ENCODE assay signal across 13 cellular contexts in the genomic region with DNA sequence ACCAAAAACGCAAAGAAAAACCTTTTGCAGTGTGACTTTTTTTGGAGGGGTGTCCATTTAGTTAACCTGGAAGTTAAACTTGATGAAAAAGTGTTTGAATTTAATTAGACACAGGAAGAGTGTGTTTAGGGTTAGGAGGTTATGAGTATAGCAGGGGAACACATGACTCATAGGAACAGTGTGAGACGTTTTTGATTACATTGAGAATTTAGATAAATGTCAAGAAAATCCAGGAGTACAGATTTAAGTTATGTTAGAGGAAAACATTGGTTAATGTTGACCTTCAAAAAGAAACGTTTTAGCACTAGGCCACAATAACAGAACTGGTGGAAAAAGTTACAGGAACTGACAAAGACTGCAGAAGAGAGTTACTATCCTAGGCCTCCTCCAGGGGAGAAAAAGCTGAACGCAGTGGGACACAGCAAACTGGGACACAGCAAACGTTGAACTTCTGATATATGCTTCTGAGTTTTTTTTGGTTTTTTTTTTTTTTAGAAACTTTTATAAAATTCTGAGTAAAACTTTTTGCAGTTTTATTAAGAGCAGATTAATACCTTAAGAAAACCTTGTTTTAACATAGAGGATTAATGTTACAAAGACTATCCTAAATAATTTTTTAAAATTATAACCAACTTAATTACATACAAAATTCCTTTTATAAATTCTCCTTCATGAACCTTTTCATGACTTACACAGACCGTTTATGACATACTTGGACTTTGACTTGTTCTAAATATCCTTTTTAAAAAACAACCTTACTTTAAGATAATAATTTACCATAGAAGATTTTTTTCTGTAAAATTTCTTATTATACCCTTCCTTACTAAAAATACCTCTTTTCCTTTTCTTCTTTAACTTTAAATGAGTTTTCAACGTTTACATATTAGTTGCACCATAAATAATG. TPM values are rescaled to one million over a fixed set of nuclear protein-coding genes. Genes with fewer than 3 reads are reported as not detected.
DNase-seq lines count a peak whose midpoint lies in the region; ATAC-seq, FAIRE-seq and TF ChIP-seq lines count a peak whose summit lies in the region.
"Had no signal": no experiment of that assay in that cellular context is flagged by ENCODE, and none has a peak within 500 bp of the region (broad histone marks: within the 10 kb centered on the region; RNA-seq: fewer than 3 reads in every experiment).

No MANE protein-coding gene starts in this region.

- no peak for TF ChIP-seq RAD21 in HepG2 (CRISPR knock-in tag; IDR thresholded peaks at IDR 0.05)

- POLR2A ChIA-PET in HepG2 (lab: Yijun Ruan, JAX) (no interaction called here), OCI-LY7 (lab: Charles Lee) (no interaction called here), GM10248 (lab: Yijun Ruan, JAX) (no interaction called here)

- H3K27me3 ChIP-seq in HepG2 (ENCODE audit: control insufficient read depth in 1 of 2, insufficient read depth in 2 of 2, low read length in 2 of 2) (no peaks in the 10 kb centered on the region), right lobe of liver (no peaks in the 10 kb centered on the region), fibroblast of lung (ENCODE audit: control insufficient read depth, insufficient read depth, low read length) (no peaks in the 10 kb centered on the region), uterus (no peaks in the 10 kb centered on the region)

- H3K4me1 ChIP-seq in HepG2 (ENCODE audit: insufficient read depth, low read length) = no peaks in the 10 kb centered on the region
- H3K4me1 ChIP-seq in right lobe of liver = no peaks in the 10 kb centered on the region
- no peaks in the 10 kb centered on the region for H3K4me1 ChIP-seq in OCI-LY7 (ENCODE audit: insufficient read depth, low read length, poor library complexity, severe bottlenecking)
- H3K4me1 ChIP-seq in fibroblast of lung (ENCODE audit: control insufficient read depth, extremely low read depth, insufficient read depth, low read length) = no peaks in the 10 kb centered on the region
- no peaks in the 10 kb centered on the region for H3K4me1 ChIP-seq in uterus

- no peak for FAIRE-seq in HepG2 (lab: Jason Lieb, UNC)
- FAIRE-seq: astrocyte had no signal

- intact Hi-C loops in HepG2 (cut with micrococcal nuclease; ENCODE audit: unreplicated experiment) = no loop called here
- intact Hi-C loops in right lobe of liver (cut with DNase I) = no loop called here
- intact Hi-C loops in OCI-LY7 (cut with micrococcal nuclease; ENCODE audit: unreplicated experiment) = no loop called here
- intact Hi-C loops in uterus (cut with DNase I; ENCODE audit: low total_unique reads) = no loop called here

- CTCF ChIA-PET in HepG2 (lab: Yijun Ruan, JAX; ENCODE audit: low intra/inter-chr PET ratio, low total read pairs) (no interaction called here), OCI-LY7 (lab: Charles Lee; ENCODE audit: unreplicated experiment) (no interaction called here), GM10248 (lab: Yijun Ruan, JAX) (interaction anchor here (0.9 to 1.5 kb wide), 3 partner anchors 13 to 110 kb away, joined by 3 to 5 read pairs (median 3); no protein-coding TSS in a partner anchor)

- H3K79me2 ChIP-seq in HepG2 (ENCODE audit: insufficient read depth, low read length) (no peaks in the 10 kb centered on the region), OCI-LY7 (ENCODE audit: insufficient read depth, low read depth, low read length) (no peaks in the 10 kb centered on the region), fibroblast of lung (ENCODE audit: control insufficient read depth, insufficient read depth, low read length) (no peaks in the 10 kb centered on the region)

- H3K4me2 ChIP-seq in HepG2 (ENCODE audit: low read depth, low read length) (no peak overlapping the region), OCI-LY7 (ENCODE audit: low read length) (no peak overlapping the region), fibroblast of lung (ENCODE audit: extremely low read depth, insufficient read depth, low read length) (no peak overlapping the region)

- no TSS peak for BruUV-seq in HepG2 (replicated peaks; lab: Mats Ljungman, UMichigan)
- BruUV-seq in OCI-LY7 (replicated peaks; lab: Mats Ljungman, UMichigan) = no TSS peak

- H3K9ac ChIP-seq in HepG2 (ENCODE audit: insufficient read depth, low read depth, low read length) (no peak overlapping the region), fibroblast of lung (ENCODE audit: insufficient read depth, low read length) (no peak overlapping the region)

- H3K9me2 ChIP-seq in OCI-LY7 (ENCODE audit: insufficient read depth, low read length) = no peaks in the 10 kb centered on the region

- no peak overlapping the region for H3K27ac ChIP-seq in HepG2 (ENCODE audit: extremely low read length, insufficient read depth, low read length)
- no peak overlapping the region for H3K27ac ChIP-seq in right lobe of liver
- no peak overlapping the region for H3K27ac ChIP-seq in OCI-LY7 (ENCODE audit: low read depth, low read length, poor library complexity, severe bottlenecking)
- H3K27ac ChIP-seq in fibroblast of lung (ENCODE audit: insufficient read depth, low read length) = no peak overlapping the region
- no peak overlapping the region for H3K27ac ChIP-seq in uterus
- H3K27ac ChIP-seq: epithelial cell of prostate had no signal

- H2AFZ ChIP-seq in HepG2 (ENCODE audit: low read length) (no peak overlapping the region), OCI-LY7 (ENCODE audit: low read length) (no peak overlapping the region), fibroblast of lung (ENCODE audit: low read length) (no peak overlapping the region)

- H3K4me3 ChIP-seq in HepG2 (replicated peaks in 1 of 3; ENCODE audit: insufficient read depth in 1 of 3, low read depth in 2 of 3, low read length in 3 of 3) (no peak overlapping the region), right lobe of liver (no peak overlapping the region), OCI-LY7 (ENCODE audit: low read depth, low read length, poor library complexity, severe bottlenecking) (no peak overlapping the region), fibroblast of lung (replicated peaks in 1 of 4; ENCODE audit: control extremely low read depth in 1 of 4, insufficient read depth in 1 of 4, low read depth in 3 of 4, low read length in 4 of 4) (no peak overlapping the region), uterus (no peak overlapping the region)

- H4K20me1 ChIP-seq in HepG2 (ENCODE audit: insufficient read depth, low read length) (no peaks in the 10 kb centered on the region), OCI-LY7 (ENCODE audit: insufficient read depth, low read length) (no peaks in the 10 kb centered on the region), fibroblast of lung (ENCODE audit: control insufficient read depth, extremely low read depth, insufficient read depth, low read length) (no peaks in the 10 kb centered on the region)

- TF ChIP-seq POLR2A in HepG2 (IDR thresholded peaks at IDR 0.05; ENCODE audit: insufficient read depth in 1 of 2, low read depth in 2 of 2, low read length in 2 of 2) (no peak), right lobe of liver (IDR thresholded peaks at IDR 0.05) (no peak), uterus (IDR thresholded peaks at IDR 0.05) (no peak)

- in situ Hi-C loops in HepG2 (cut with HindIII; ENCODE audit: extremely low pct_ligation_motif_present, low pct_unique_long_range_greater_than_20kb) = no loop called here

- TF ChIP-seq CTCF in HepG2 (CRISPR knock-in tag; IDR thresholded peaks at IDR 0.05) = no peak
- no peak for TF ChIP-seq CTCF in right lobe of liver (IDR thresholded peaks at IDR 0.05)
- TF ChIP-seq CTCF in OCI-LY7 (conservative IDR thresholded peaks at IDR 0.05; ENCODE audit: low read length) = no peak
- TF ChIP-seq CTCF in fibroblast of lung (conservative IDR thresholded peaks at IDR 0.05 in 1 of 2, IDR thresholded peaks at IDR 0.05 in 1 of 2; ENCODE audit: low read depth in 1 of 2, low read length in 2 of 2) = no peak
- TF ChIP-seq CTCF in uterus (IDR thresholded peaks at IDR 0.05) = no peak
- TF ChIP-seq CTCF in GM10248 (IDR thresholded peaks at IDR 0.05; ENCODE audit: control extremely low read depth, extremely low read depth, low read depth, missing control alignments) = no peak

- no peak for TF ChIP-seq EP300 in HepG2 (IDR thresholded peaks at IDR 0.05; ENCODE audit: low read depth in 2 of 2, low read length in 2 of 2)
- no peak for TF ChIP-seq EP300 in HepG2 (CRISPR knock-in tag; IDR thresholded peaks at IDR 0.05; ENCODE audit: borderline replicate concordance)

- 84% methylated on average over 7 of the region's 7 CpGs for WGBS in HepG2 (ENCODE audit: low lambda C conversion rate)
- 87% methylated on average over 7 of the region's 7 CpGs for WGBS in right lobe of liver (ENCODE audit: insufficient coverage, low coverage, low lambda C conversion rate, missing lambda C conversion rate)

- DNase-seq in HepG2 (ENCODE audit: low spot score) (peak; percentile 7), right lobe of liver (no peak), OCI-LY7 (ENCODE audit: low spot score) (peak; percentile 70), fibroblast of lung (ENCODE audit: low read depth in 2 of 2) (peak; percentile 19 to 29), uterus (no peak), SKM-1 (lab: John Stamatoyannopoulos, UW; ENCODE audit: unreplicated experiment) (no peak), GM10248 (ENCODE audit: extremely low spot score) (no peak)
- DNase-seq: activated CD8-positive, alpha-beta memory T cell treated with anti-CD3 and anti-CD28 coated beads, Interleukin-2, amount 10 ng/mL, durations not matched to agents 7 days and 5 days; CD8-positive, alpha-beta T cell; HFFc6 had no signal

- ATAC-seq in HepG2 (no peak), right lobe of liver (no peak), HG03571 (IDR thresholded peaks at IDR 0.05; ENCODE audit: unreplicated experiment) (no peak)
- ATAC-seq: activated CD8-positive, alpha-beta memory T cell treated with anti-CD3 and anti-CD28 coated beads, Interleukin-2, amount 10 ng/mL, durations not matched to agents 7 days and 5 days; CD8-positive, alpha-beta T cell had no signal

- H3K9me3 ChIP-seq in HepG2 (ENCODE audit: low read length) (peaks cover 37% of the 10 kb centered on the region), right lobe of liver (no peaks in the 10 kb centered on the region), OCI-LY7 (ENCODE audit: low read length) (peaks cover 38% of the 10 kb centered on the region), fibroblast of lung (ENCODE audit: control insufficient read depth, insufficient read depth, low read depth, low read length) (no peaks in the 10 kb centered on the region), uterus (no peaks in the 10 kb centered on the region)

- H3K36me3 ChIP-seq in HepG2 (replicated peaks in 1 of 2; ENCODE audit: control insufficient read depth in 1 of 2, insufficient read depth in 2 of 2, low read length in 2 of 2) (no peaks in the 10 kb centered on the region), right lobe of liver (no peaks in the 10 kb centered on the region), OCI-LY7 (ENCODE audit: insufficient read depth, low read length) (no peaks in the 10 kb centered on the region; the same call in 1 of the 2 replicates), fibroblast of lung (ENCODE audit: control insufficient read depth, insufficient read depth, low read length) (no peaks in the 10 kb centered on the region), uterus (no peaks in the 10 kb centered on the region)

RNA-seq across cellular contexts. Expression of gene LANCL2, which starts 22.2 kb away (rescaled TPM):
- total RNA-seq in HepG2 (2016; rRNA removed; fragmentation: Illumina TruSeq; extraction: Trizol) = 13.8 and 22.0 TPM in 2 replicates
- total RNA-seq in HepG2 (2016; cell fraction: cytosol; rRNA removed; fragmentation: Illumina TruSeq; extraction: Trizol; ENCODE audit: low read depth) = 4.6 and 5.7 TPM in 2 replicates
- total RNA-seq in HepG2 (2016; cell fraction: insoluble cytoplasmic fraction; rRNA removed; fragmentation: Illumina TruSeq; extraction: Trizol) = 14.5 and 21.5 TPM in 2 replicates
- 6.3 TPM in 2 replicates for total RNA-seq in HepG2 (2016; cell fraction: membrane; rRNA removed; fragmentation: Illumina TruSeq; extraction: Trizol)
- 9.4 and 10.2 TPM in 2 replicates for total RNA-seq in HepG2 (2016; cell fraction: nucleus; rRNA removed; fragmentation: Illumina TruSeq; extraction: Trizol)
- 9.8 and 10.0 TPM in 2 replicates for polyA plus RNA-seq in HepG2 (2011; rRNA removed)
- polyA plus RNA-seq in HepG2 (2011; cell fraction: cytosol; rRNA removed) = 11.7 and 12.5 TPM in 2 replicates
- 3.7 and 6.6 TPM in 2 replicates for polyA plus RNA-seq in HepG2 (2011; cell fraction: nucleus; rRNA removed)
- 7.3 and 8.8 TPM in 2 replicates for polyA plus RNA-seq in HepG2 (2012)
- 4.1 and 4.3 TPM in 2 replicates for polyA plus RNA-seq in HepG2 (2016; cell fraction: cytosol; fragmentation: Illumina TruSeq; extraction: Trizol; ENCODE audit: low read depth)
- polyA plus RNA-seq in HepG2 (2016; cell fraction: insoluble cytoplasmic fraction; fragmentation: Illumina TruSeq; extraction: Trizol; ENCODE audit: low read depth) = 19.0 and 21.3 TPM in 2 replicates
- polyA plus RNA-seq in HepG2 (2016; cell fraction: membrane; fragmentation: Illumina TruSeq; extraction: Trizol; ENCODE audit: low read depth) = 5.6 and 6.6 TPM in 2 replicates
- 11.1 and 16.0 TPM in 2 replicates for polyA plus RNA-seq in HepG2 (2016; cell fraction: nucleus; fragmentation: Illumina TruSeq; extraction: Trizol; ENCODE audit: insufficient read depth, low read depth)
- 30.3 and 36.9 TPM in 2 replicates for polyA minus RNA-seq in HepG2 (2011; rRNA and poly(A)+ RNA removed; ENCODE audit: low replicate concordance)
- 7.6 and 8.4 TPM in 2 replicates for polyA minus RNA-seq in HepG2 (2011; cell fraction: cytosol; rRNA and poly(A)+ RNA removed)
- 4.7 and 8.1 TPM in 2 replicates for polyA minus RNA-seq in HepG2 (2011; cell fraction: nucleus; rRNA and poly(A)+ RNA removed)
- 10 to 100 TPM in 1 of 6 experiments, 1 to 10 TPM in 5; 7.3 to 12.1 (median 8.3) TPM for total RNA-seq in right lobe of liver
- total RNA-seq in OCI-LY7 (2014; rRNA removed; shearing (Covaris generic)) = 6.4 and 9.5 TPM in 2 replicates
- total RNA-seq in OCI-LY7 (2022) = 6.5 and 7.8 TPM in 2 replicates
- 4.4 and 8.9 TPM in 2 replicates for total RNA-seq in fibroblast of lung
- 15.0 and 22.7 TPM in 2 replicates for polyA plus RNA-seq in fibroblast of lung
- 13.7 and 22.3 TPM in 2 replicates for polyA plus RNA-seq in fibroblast of lung (2012)
- polyA minus RNA-seq in fibroblast of lung (ENCODE audit: low replicate concordance) = 9.5 and 26.7 TPM in 2 replicates
- total RNA-seq in uterus = 10 to 100 TPM in 1 of 4 donors, 1 to 10 TPM in 3; 3.5 to 31.4 (median 6.7) TPM

Comparison
In these comparisons a context has a peak if more than half of its experiments do, and no peak if none do; other contexts are left out.
1. DNase-seq: peak in HepG2 (single experiment), OCI-LY7 (single experiment) and fibroblast of lung (2 of 2); none in right lobe of liver (0 of 3), uterus (0 of 2), SKM-1 (single experiment) and GM10248 (single experiment).